20 cellular contexts compared by ENCODE assay signal in the genomic region with DNA sequence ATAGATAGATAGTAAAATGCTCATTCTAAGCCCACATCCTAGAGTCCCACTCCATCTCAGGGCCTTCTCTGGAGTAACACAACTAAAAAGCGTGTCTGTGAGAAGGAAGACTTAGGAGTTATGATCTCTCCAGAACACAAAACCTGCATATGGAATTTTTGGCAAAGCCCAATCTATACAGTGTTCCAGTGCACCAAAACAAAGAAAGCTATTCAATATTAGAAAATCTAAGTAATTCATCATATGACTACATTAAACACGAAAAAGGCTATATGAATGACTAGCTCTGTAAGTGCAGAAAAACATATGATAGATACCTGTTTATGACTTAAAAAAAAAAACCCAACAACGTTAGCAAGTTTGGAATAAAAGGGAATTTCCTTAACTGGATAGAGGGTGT. TPM values are rescaled to one million over a fixed set of nuclear protein-coding genes. Genes with fewer than 3 reads are reported as not detected.
DNase-seq lines count a peak whose midpoint lies in the region; ATAC-seq and TF ChIP-seq lines count a peak whose summit lies in the region.
"Had no signal": no experiment of that assay in that cellular context is flagged by ENCODE, and none has a peak within 500 bp of the region (broad histone marks: within the 10 kb centered on the region; RNA-seq: fewer than 3 reads in every experiment).

No MANE protein-coding gene starts in this region.

- no peaks in the 10 kb centered on the region for H3K27me3 ChIP-seq in breast epithelium
- no peaks in the 10 kb centered on the region for H3K27me3 ChIP-seq in dorsolateral prefrontal cortex
- H3K27me3 ChIP-seq in testis, result no peaks in the 10 kb centered on the region
- H3K27me3 ChIP-seq: BLaER1 had no signal

- WGBS in testis, 2 donors, result 86 to 89% methylated on average over 3 of the region's 3 CpGs

- H3K36me3 ChIP-seq in breast epithelium, result no peaks in the 10 kb centered on the region
- no peaks in the 10 kb centered on the region for H3K36me3 ChIP-seq in testis (ENCODE audit: low read depth, missing control alignments)

- H3K27ac ChIP-seq in breast epithelium, result no peak overlapping the region
- H3K27ac ChIP-seq in dorsolateral prefrontal cortex, result peak overlapping the region in 36 of 59 donors; percentile 0 to 69 (median 38)
- H3K27ac ChIP-seq in testis, result no peak overlapping the region
- H3K27ac ChIP-seq: BLaER1 had no signal

- no peaks in the 10 kb centered on the region for H3K9me3 Mint-ChIP-seq in MCF 10A (ENCODE audit: unreplicated experiment)
- H3K9me3 Mint-ChIP-seq in neural crest cell, result no peaks in the 10 kb centered on the region
- H3K9me3 Mint-ChIP-seq: CD14-positive monocyte, HFFc6 had no signal

- H3K4me3 ChIP-seq in breast epithelium (no peak overlapping the region), dorsolateral prefrontal cortex (no peak overlapping the region), testis (no peak overlapping the region)
- H3K4me3 ChIP-seq: BLaER1, GM12878 had no signal

- TF ChIP-seq CTCF in MCF 10A (IDR thresholded peaks at IDR 0.05; ENCODE audit: unreplicated experiment) (no peak), breast epithelium (IDR thresholded peaks at IDR 0.05) (no peak), dorsolateral prefrontal cortex (IDR thresholded peaks at IDR 0.05 in 54 of 56, conservative IDR thresholded peaks at IDR 0.05 in 2 of 56; ENCODE audit: low read depth in 1 of 56, partially characterized antibody in 56 of 56) (no peak), neural crest cell (conservative IDR thresholded peaks at IDR 0.05) (no peak), testis (IDR thresholded peaks at IDR 0.05) (no peak)

- intact Hi-C loops in MCF 10A (cut with micrococcal nuclease) (no loop called here), breast epithelium (cut with DNase I; ENCODE audit: low total_unique reads) (no loop called here), dorsolateral prefrontal cortex (cut with DNase I) (no loop called here), testis (cut with DNase I; ENCODE audit: low total_unique reads) (no loop called here)

- POLR2A ChIA-PET in MCF 10A (lab: Yijun Ruan, JAX), result interaction anchor here (1.0 to 4.8 kb wide), 2 partner anchors 11 to 28 kb away, joined by 3 to 30 read pairs; partner anchors contain the start of gene MTMR10

- H3K27me3 Mint-ChIP-seq in MCF 10A (ENCODE audit: insufficient read depth, unreplicated experiment) (no peaks in the 10 kb centered on the region), neural crest cell (ENCODE audit: low read depth) (no peaks in the 10 kb centered on the region)
- H3K27me3 Mint-ChIP-seq: CD4-positive, alpha-beta memory T cell had no signal

- peak overlapping the region; percentile 36 for H3K27ac Mint-ChIP-seq in MCF 10A (ENCODE audit: low read depth, unreplicated experiment)
- H3K27ac Mint-ChIP-seq in neural crest cell (ENCODE audit: unreplicated experiment), result peak overlapping the region; percentile 91
- H3K27ac Mint-ChIP-seq: HFFc6 had no signal

- ATAC-seq in left lobe of liver, result no peak
- ATAC-seq: GM12878, HCT116, HepG2 had no signal

- DNase-seq in MCF 10A (ENCODE audit: unreplicated experiment), result no peak
- DNase-seq in breast epithelium (ENCODE audit: low spot score in 2 of 2), result no peak
- DNase-seq in dorsolateral prefrontal cortex, result no peak
- no peak for DNase-seq in neural crest cell (ENCODE audit: low read depth, low spot score)
- no peak for DNase-seq in testis
- DNase-seq in NCI-H187 treated with DMSO at 0.1 percent for 48 hours (lab: John Stamatoyannopoulos, UW), result no peak
- DNase-seq in KG1 (lab: John Stamatoyannopoulos, UW), result no peak
- DNase-seq in left lobe of liver (ENCODE audit: low spot score), result no peak
- DNase-seq: 8988T; Calu3; CD4-positive, alpha-beta memory T cell; DMS79 treated with DMSO at 0.1 percent for 48 hours; GOT3; H7; HFFc6 had no signal

- TF ChIP-seq POLR2A in breast epithelium (IDR thresholded peaks at IDR 0.05) (no peak), testis (IDR thresholded peaks at IDR 0.05) (no peak)

- BruUV-seq in MCF 10A (replicated peaks; lab: Mats Ljungman, UMichigan), result no TSS peak

- no peak overlapping the region for H3K4me3 Mint-ChIP-seq in MCF 10A (ENCODE audit: unreplicated experiment)
- H3K4me3 Mint-ChIP-seq in neural crest cell, result no peak overlapping the region
- H3K4me3 Mint-ChIP-seq: CD14-positive monocyte; CD4-positive, alpha-beta memory T cell; HFFc6 had no signal

- no peaks in the 10 kb centered on the region for H3K9me3 ChIP-seq in breast epithelium
- no peaks in the 10 kb centered on the region for H3K9me3 ChIP-seq in testis
- H3K9me3 ChIP-seq: BLaER1 had no signal

- H3K4me1 Mint-ChIP-seq in MCF 10A (ENCODE audit: insufficient read depth, unreplicated experiment) (peaks cover 15% of the 10 kb centered on the region), neural crest cell (no peaks in the 10 kb centered on the region)

- H3K4me1 ChIP-seq in breast epithelium (no peaks in the 10 kb centered on the region), testis (no peaks in the 10 kb centered on the region)

- H3K36me3 Mint-ChIP-seq in MCF 10A (ENCODE audit: insufficient read depth, unreplicated experiment) (peaks cover 36% of the 10 kb centered on the region), neural crest cell (ENCODE audit: low read depth) (peaks cover 10% of the 10 kb centered on the region)

- CTCF ChIA-PET in MCF 10A (lab: Yijun Ruan, JAX), result interaction anchor here (0.5 to 3.9 kb wide), 7 partner anchors 10 to 184 kb away, joined by 3 to 37 read pairs (median 6); no protein-coding TSS in a partner anchor

RNA-seq across cellular contexts. Expression of gene MTMR10, which starts 27.7 kb away (rescaled TPM):
- total RNA-seq in MCF 10A (2022) (11.4 and 13.0 TPM in 2 replicates), breast epithelium (10 to 100 TPM; 31.5 to 46.9 (median 35.7) TPM), dorsolateral prefrontal cortex (100 to 1,000 TPM in 13 of 120 experiments, 10 to 100 TPM in 107; 33.2 to 154 (median 67.8) TPM), neural crest cell (18.6 and 20.0 TPM in 2 replicates), testis (10 to 100 TPM; 35.4 to 36.6 TPM), left lobe of liver (26.6 TPM)
- 27.0 TPM for polyA plus RNA-seq in testis (ENCODE audit: insufficient read depth, low read depth, low replicate concordance)

RNA-seq across cellular contexts. Expression of gene FAN1, which starts 60.0 kb away (rescaled TPM):
- total RNA-seq in MCF 10A (2022), result 22.4 and 29.8 TPM in 2 replicates
- 10 to 100 TPM; 13.1 to 20.9 (median 15.4) TPM for total RNA-seq in breast epithelium
- 10 to 100 TPM; 30.1 to 55.7 (median 39.8) TPM for total RNA-seq in dorsolateral prefrontal cortex
- 24.1 and 24.9 TPM in 2 replicates for total RNA-seq in neural crest cell
- 10 to 100 TPM; 24.0 to 29.1 TPM for total RNA-seq in testis
- 22.5 TPM for polyA plus RNA-seq in testis (ENCODE audit: insufficient read depth, low read depth, low replicate concordance)
- 14.2 TPM for total RNA-seq in left lobe of liver

Comparison
In these comparisons a context has a peak if more than half of its experiments do, and no peak if none do; other contexts are left out.
1. H3K27ac ChIP-seq: peak in dorsolateral prefrontal cortex (36 of 59); none in breast epithelium (0 of 2) and testis (0 of 2).